Comparison of ENCODE assay signal across 23 cellular contexts in genomic region chr14:53900499-53900898, GRCh38. TPM values are rescaled to one million over a fixed set of nuclear protein-coding genes. Genes with fewer than 3 reads are reported as not detected.
A peak's percentile ranks its signal among the peaks of the same experiment; 100 is the strongest.
DNase-seq lines count a peak whose midpoint lies in the region; ATAC-seq and TF ChIP-seq lines count a peak whose summit lies in the region.
"Had no signal": no experiment of that assay in that cellular context is flagged by ENCODE, and none has a peak within 500 bp of the region (broad histone marks: within the 10 kb centered on the region; RNA-seq: fewer than 3 reads in every experiment).

No MANE protein-coding gene starts in this region.

- H2BK12ac ChIP-seq in mesenchymal stem cell (ENCODE audit: low read length in 2 of 2) = peak overlapping the region in 1 of 2 experiments; percentile 54

- H3K36me3 ChIP-seq in IMR-90 (ENCODE audit: control insufficient read depth, insufficient read depth, low read length) (no peaks in the 10 kb centered on the region), mesenchymal stem cell (ENCODE audit: control insufficient read depth in 1 of 2, insufficient read depth in 2 of 2, low read depth in 1 of 2, low read length in 2 of 2) (no peaks in the 10 kb centered on the region), tibial nerve (no peaks in the 10 kb centered on the region)
- H3K36me3 ChIP-seq: thoracic aorta had no signal

- H3K4me3 ChIP-seq in IMR-90 (ENCODE audit: insufficient read depth, low read depth, low read length) = no peak overlapping the region
- H3K4me3 ChIP-seq in mesenchymal stem cell (ENCODE audit: insufficient read depth in 1 of 2, low read depth in 1 of 2, low read length in 2 of 2) = no peak overlapping the region
- no peak overlapping the region for H3K4me3 ChIP-seq in tibial nerve
- H3K4me3 ChIP-seq: thoracic aorta had no signal

- H3K4ac ChIP-seq in IMR-90 (ENCODE audit: low read depth, low read length) (peak overlapping the region; percentile 39), mesenchymal stem cell (ENCODE audit: low read depth in 1 of 2, low read length in 2 of 2) (no peak overlapping the region)

- H4K91ac ChIP-seq in IMR-90 (ENCODE audit: insufficient read depth, low read depth, low read length) (peak overlapping the region; percentile 6; the same call in 1 of the 2 replicates), mesenchymal stem cell (ENCODE audit: low read length) (no peak overlapping the region)

- intact Hi-C loops in IMR-90 (cut with micrococcal nuclease) = no loop called here
- intact Hi-C loops in Right ventricle myocardium superior (cut with DNase I) = no loop called here

- H4K5ac ChIP-seq in IMR-90 (ENCODE audit: low read depth, low read length) = no peak overlapping the region; the same call in 1 of the 2 replicates

- H3K4me2 ChIP-seq in IMR-90 (ENCODE audit: low read depth, low read length) (no peak overlapping the region), mesenchymal stem cell (ENCODE audit: low read length, poor library complexity, severe bottlenecking) (no peak overlapping the region)

- DNase-seq in IMR-90 = no peak
- DNase-seq in Right ventricle myocardium superior = peak; percentile 77
- DNase-seq in mesenchymal stem cell = peak; percentile 92
- DNase-seq in tibial nerve (ENCODE audit: low spot score in 2 of 2) = peak; percentile 34 to 52
- DNase-seq in foreskin melanocyte = no peak
- DNase-seq in activated CD4-positive, alpha-beta T cell treated with anti-CD3 and anti-CD28 coated beads for 48 hours = no peak
- DNase-seq in SK-N-DZ (ENCODE audit: low spot score) = no peak
- DNase-seq: activated CD4-positive, alpha-beta memory T cell treated with anti-CD3 and anti-CD28 coated beads for 36 hours; activated CD4-positive, CD25-positive, alpha-beta regulatory T cell; activated effector memory CD4-positive, alpha-beta T cell treated with anti-CD3 and anti-CD28 coated beads, Interleukin-2, amount 50 U/mL, for 16 hours; activated naive CD8-positive, alpha-beta T cell treated with anti-CD3 and anti-CD28 coated beads, Interleukin-2, amount 50 U/mL, for 24 hours; AML-193; GDM1; hypothalamus; mammary epithelial cell; naive B cell; NCI-H187 treated with DMSO at 0.1 percent for 48 hours; NCI-H748 treated with DMSO at 0.1 percent for 48 hours; stimulated activated CD4-positive, alpha-beta T cell treated with anti-CD3 and anti-CD28 coated beads, Interleukin-1b, Interleukin-23, amount 100 ng/mL, for 48 hours; SW 1271 had no signal

- TF ChIP-seq POLR2A in IMR-90 (IDR thresholded peaks at IDR 0.05; ENCODE audit: low read depth, low read length) (no peak), tibial nerve (IDR thresholded peaks at IDR 0.05) (no peak)

- TF ChIP-seq EP300 in tibial nerve (IDR thresholded peaks at IDR 0.05) = no peak

- H3K9ac ChIP-seq in IMR-90 (ENCODE audit: low read depth, low read length) (no peak overlapping the region), mesenchymal stem cell (ENCODE audit: low read length) (no peak overlapping the region)

- no peak overlapping the region for H3K23ac ChIP-seq in IMR-90 (ENCODE audit: low read depth, low read length)
- H3K23ac ChIP-seq in mesenchymal stem cell (ENCODE audit: low read length in 2 of 2) = no peak overlapping the region

- H3K9me1 ChIP-seq in IMR-90 (ENCODE audit: insufficient read depth, low read length) = peaks cover 15% of the 10 kb centered on the region

- no TSS peak for BruUV-seq in IMR-90 (replicated peaks; lab: Mats Ljungman, UMichigan)

- no peak overlapping the region for H3K56ac ChIP-seq in IMR-90 (ENCODE audit: extremely low read depth, insufficient read depth, low read length)

- H3K27ac ChIP-seq in IMR-90 (ENCODE audit: insufficient read depth, low read length) (no peak overlapping the region), mesenchymal stem cell (ENCODE audit: low read length, poor library complexity, severe bottlenecking) (no peak overlapping the region), tibial nerve (no peak overlapping the region)
- H3K27ac ChIP-seq: thoracic aorta had no signal

- in situ Hi-C loops in IMR-90 (cut with MboI; ENCODE audit: low sequenced_read_pairs) = no loop called here

- WGBS in IMR-90 (ENCODE audit: extremely low coverage in 2 of 2, insufficient read length in 1 of 2), 2 experiments = 50% methylated on average over 1 of the region's 4 CpGs; no CpG with 5 or more reads in 1 of the 2 experiments
- 17% methylated on average over 4 of the region's 4 CpGs for WGBS in mesenchymal stem cell
- WGBS in tibial nerve, 2 donors = 45 to 57% methylated on average over 4 of the region's 4 CpGs

- no peak for TF ChIP-seq CTCF in IMR-90 (conservative IDR thresholded peaks at IDR 0.05; ENCODE audit: low read depth, low read length)
- no peak for TF ChIP-seq CTCF in tibial nerve (IDR thresholded peaks at IDR 0.05)

- POLR2A ChIA-PET in IMR-90 (lab: Charles Lee; ENCODE audit: unreplicated experiment) = no interaction called here

- peak overlapping the region; percentile 71 for H2BK120ac ChIP-seq in IMR-90 (ENCODE audit: low read depth, low read length)
- no peak overlapping the region for H2BK120ac ChIP-seq in mesenchymal stem cell (ENCODE audit: low read depth, low read length)

- H3K9me3 ChIP-seq in IMR-90 (ENCODE audit: control insufficient read depth, insufficient read depth, low read length) (peaks cover 4% of the 10 kb centered on the region), mesenchymal stem cell (ENCODE audit: control insufficient read depth, low read length) (peaks cover 7% of the 10 kb centered on the region), tibial nerve (peaks cover 0 to 6% (median 0%) of the 10 kb centered on the region in 4 donors)
- H3K9me3 ChIP-seq: thoracic aorta had no signal

- H4K20me1 ChIP-seq in IMR-90 (ENCODE audit: insufficient read depth, low read length) = no peaks in the 10 kb centered on the region

- H2BK15ac ChIP-seq in IMR-90 (ENCODE audit: low read depth, low read length) (peak overlapping the region; percentile 5; the same call in 1 of the 3 replicates), mesenchymal stem cell (ENCODE audit: low read depth, poor library complexity, severe bottlenecking) (no peak overlapping the region)

- H3K14ac ChIP-seq in IMR-90 (replicated peaks; ENCODE audit: low read depth, low read length) (peak overlapping the region; percentile 69), mesenchymal stem cell (ENCODE audit: low read length in 2 of 2) (no peak overlapping the region)

- CTCF ChIA-PET in IMR-90 (lab: Yijun Ruan, JAX) = no interaction called here

- H3K4me1 ChIP-seq in IMR-90 (ENCODE audit: control insufficient read depth, insufficient read depth, low read length) (peaks cover 9% of the 10 kb centered on the region), mesenchymal stem cell (ENCODE audit: control insufficient read depth, insufficient read depth, low read depth, low read length) (no peaks in the 10 kb centered on the region), tibial nerve (peaks cover 0 to 2% (median 0%) of the 10 kb centered on the region in 4 donors)

- no peaks in the 10 kb centered on the region for H3K27me3 ChIP-seq in IMR-90 (ENCODE audit: control insufficient read depth, insufficient read depth, low read length)
- peaks cover 0 to 6% of the 10 kb centered on the region in 2 experiments for H3K27me3 ChIP-seq in mesenchymal stem cell (ENCODE audit: control insufficient read depth in 1 of 2, insufficient read depth in 1 of 2, low read length in 2 of 2)
- H3K27me3 ChIP-seq in tibial nerve = no peaks in the 10 kb centered on the region

- dilution Hi-C loops in IMR-90 (cut with HindIII; ENCODE audit: low sequenced_read_pairs, unreplicated experiment) = no loop called here

- H3K18ac ChIP-seq in IMR-90 (ENCODE audit: low read depth, low read length) (peak overlapping the region; percentile 2; the same call in 1 of the 2 replicates), mesenchymal stem cell (ENCODE audit: low read depth in 1 of 2, low read length in 2 of 2) (no peak overlapping the region)

- H4K8ac ChIP-seq in IMR-90 (ENCODE audit: low read depth in 2 of 2, low read length in 2 of 2) (peak overlapping the region in 1 of 2 experiments; percentile 29; a peak in 1 of 4 replicates), mesenchymal stem cell (ENCODE audit: low read length) (no peak overlapping the region)

- no peak overlapping the region for H2AK9ac ChIP-seq in IMR-90 (replicated peaks; ENCODE audit: low read depth, low read length, poor library complexity)

- TF ChIP-seq RAD21 in IMR-90 (IDR thresholded peaks at IDR 0.05; ENCODE audit: low read length) = no peak

- H2AFZ ChIP-seq in IMR-90 (replicated peaks; ENCODE audit: low read length, poor library complexity) (no peak overlapping the region), mesenchymal stem cell (ENCODE audit: low read depth, low read length) (no peak overlapping the region)

- peak overlapping the region; percentile 77; the same call in 1 of the 2 replicates for H2BK20ac ChIP-seq in IMR-90 (ENCODE audit: low read depth, low read length)

- no peak overlapping the region for H2BK5ac ChIP-seq in IMR-90 (ENCODE audit: low read depth, low read length, poor library complexity, severe bottlenecking)
- no peak overlapping the region for H2BK5ac ChIP-seq in mesenchymal stem cell (ENCODE audit: low read depth, low read length, poor library complexity, severe bottlenecking)

- ATAC-seq in IMR-90 (ENCODE audit: low read depth) (no peak; the same call in 1 of the 2 replicates), Right ventricle myocardium superior (ENCODE audit: poor library complexity) (peak; percentile 94), GM21423 (IDR thresholded peaks at IDR 0.05; ENCODE audit: unreplicated experiment) (no peak)
- ATAC-seq: activated naive CD8-positive, alpha-beta T cell treated with anti-CD3 and anti-CD28 coated beads, Interleukin-2, amount 50 U/mL, for 24 hours; stimulated activated effector memory CD8-positive, alpha-beta T cell treated with anti-CD3 and anti-CD28 coated beads, Interleukin-12 subunit alpha, Interleukin-12 subunit beta, amount 100 ng/mL, for 72 hours had no signal

- H2AK5ac ChIP-seq in IMR-90 (ENCODE audit: low read depth, low read length) (peak overlapping the region; percentile 45; the same call in 1 of the 2 replicates), mesenchymal stem cell (ENCODE audit: low read length, severe bottlenecking) (no peak overlapping the region)

- H3K79me1 ChIP-seq in IMR-90 (ENCODE audit: low read depth in 1 of 2, low read length in 2 of 2) (no peaks in the 10 kb centered on the region), mesenchymal stem cell (replicated peaks; ENCODE audit: low read length, poor library complexity, severe bottlenecking) (no peaks in the 10 kb centered on the region)

TF ChIP-seq in IMR-90, 13 proteins besides CTCF, POLR2A, EP300 and RAD21 (continues in another document):
- TF ChIP-seq NFE2L2 (IDR thresholded peaks at IDR 0.05; ENCODE audit: low read depth, low read length) = no peak
- TF ChIP-seq FOS (IDR thresholded peaks at IDR 0.05; ENCODE audit: low read depth, low read length) = no peak

RNA-seq across cellular contexts. Expression of gene BMP4, which starts 56.1 kb away (rescaled TPM):
- total RNA-seq in IMR-90 (2012; rRNA removed) (2.8 and 3.4 TPM in 2 replicates), Right ventricle myocardium superior (8.8 TPM), tibial nerve (10 to 100 TPM in 3 of 4 donors, 1 to 10 TPM in 1; 5.1 to 21.6 (median 14.8) TPM)
- 3.6 and 4.2 TPM in 2 replicates for polyA plus RNA-seq in IMR-90 (2012; rRNA removed)
- polyA plus RNA-seq in IMR-90 (2012; cell fraction: cytosol; rRNA removed) = 2.7 and 4.8 TPM in 2 replicates
- polyA plus RNA-seq in IMR-90 (2012; cell fraction: nucleus; rRNA removed; ENCODE audit: low replicate concordance) = 1.5 and 3.2 TPM in 2 replicates
- polyA plus RNA-seq in mesenchymal stem cell (2013, experiment 1 of 2) = 146 TPM
- polyA plus RNA-seq in mesenchymal stem cell (2013, experiment 2 of 2) = 153 TPM
- 1.0 and 1.6 TPM in 2 replicates for polyA plus RNA-seq in SK-N-DZ (2014; cell fraction: cytosol; rRNA removed)
- 0.62 and 1.5 TPM in 2 replicates for polyA plus RNA-seq in SK-N-DZ (2014; cell fraction: nucleus; rRNA removed)

Comparison
In these comparisons a context has a peak if more than half of its experiments do, and no peak if none do; other contexts are left out.
1. DNase-seq: peak in Right ventricle myocardium superior (single experiment), mesenchymal stem cell (single experiment) and tibial nerve (2 of 2); none in IMR-90 (single experiment), foreskin melanocyte (single experiment), activated CD4-positive, alpha-beta T cell treated with anti-CD3 and anti-CD28 coated beads for 48 hours (single experiment) and SK-N-DZ (single experiment).